ENCODE assay signal across 26 cellular contexts in genomic region chr12:94955193-94955592, GRCh38.
"Had no signal": no experiment of that assay in that cellular context is flagged by ENCODE, and none has a peak within 500 bp of the region (broad histone marks: within the 10 kb centered on the region; RNA-seq: fewer than 3 reads in every experiment).

No MANE protein-coding gene starts in this region.

- H3K4me3 Mint-ChIP-seq: immature natural killer cell; memory B cell; mesothelial cell of epicardium; naive B cell; natural killer cell treated with Interleukin-12 subunit alpha and Interleukin-12 subunit beta and Interleukin-15 and Interleukin-18, amount 100 ng/mL, for 72 hours; neural crest cell; type B pancreatic cell had no signal

- H3K9ac ChIP-seq: parathyroid adenoma had no signal

- FAIRE-seq: small intestine had no signal

- H3K27me3 Mint-ChIP-seq: progenitor cell of endocrine pancreas had no signal

- H2AFZ ChIP-seq: parathyroid adenoma had no signal

- H3K9me3 ChIP-seq: esophagus muscularis mucosa, heart right ventricle, mucosa of descending colon, right lobe of liver, testis, tibial artery had no signal

- H3K27ac ChIP-seq: esophagus muscularis mucosa, heart right ventricle, parathyroid adenoma, right lobe of liver, testis, tibial artery had no signal

- DNase-seq: cerebellar nuclear complex; cortex of kidney; effector CD4-positive, alpha-beta T cell; foreskin melanocyte; glutamatergic neuron; heart right ventricle; immature natural killer cell; mucosa of descending colon; naive B cell; right lobe of liver; small intestine; stimulated activated CD4-positive, alpha-beta T cell treated with anti-CD3 and anti-CD28 coated beads, Interleukin-15, amount 100 ng/mL, for 24 hours; stimulated activated CD4-positive, alpha-beta T cell treated with anti-CD3 and anti-CD28 coated beads, Interleukin-2, amount 100 ng/mL, for 48 hours; stimulated activated naive CD4-positive, alpha-beta T cell; substantia nigra; testis; tibial artery had no signal

- H3K36me3 ChIP-seq: esophagus muscularis mucosa, heart right ventricle, right lobe of liver, tibial artery had no signal

- H3K4me1 ChIP-seq: right lobe of liver, testis, tibial artery had no signal

- H3K79me2 ChIP-seq: parathyroid adenoma had no signal

- H3K27me3 ChIP-seq: esophagus muscularis mucosa, heart right ventricle, right lobe of liver, testis, tibial artery had no signal

- H3K27ac Mint-ChIP-seq: memory B cell; mesothelial cell of epicardium; natural killer cell treated with Interleukin-12 subunit alpha and Interleukin-12 subunit beta and Interleukin-15 and Interleukin-18, amount 100 ng/mL, for 72 hours; progenitor cell of endocrine pancreas; type B pancreatic cell had no signal

- H3K4me3 ChIP-seq: esophagus muscularis mucosa, heart right ventricle, lung, mucosa of descending colon, right lobe of liver, testis, tibial artery had no signal

- ATAC-seq: mucosa of descending colon; natural killer cell treated with Interleukin-12 subunit alpha and Interleukin-12 subunit beta and Interleukin-15 and Interleukin-18, amount 100 ng/mL, for 72 hours; right lobe of liver had no signal

- H3K9me3 Mint-ChIP-seq: memory B cell; mesothelial cell of epicardium; naive B cell; natural killer cell treated with Interleukin-12 subunit alpha and Interleukin-12 subunit beta and Interleukin-15 and Interleukin-18, amount 100 ng/mL, for 72 hours; neural crest cell; type B pancreatic cell had no signal
